ENCODE assay signal across 9 cellular contexts in the genomic region with DNA sequence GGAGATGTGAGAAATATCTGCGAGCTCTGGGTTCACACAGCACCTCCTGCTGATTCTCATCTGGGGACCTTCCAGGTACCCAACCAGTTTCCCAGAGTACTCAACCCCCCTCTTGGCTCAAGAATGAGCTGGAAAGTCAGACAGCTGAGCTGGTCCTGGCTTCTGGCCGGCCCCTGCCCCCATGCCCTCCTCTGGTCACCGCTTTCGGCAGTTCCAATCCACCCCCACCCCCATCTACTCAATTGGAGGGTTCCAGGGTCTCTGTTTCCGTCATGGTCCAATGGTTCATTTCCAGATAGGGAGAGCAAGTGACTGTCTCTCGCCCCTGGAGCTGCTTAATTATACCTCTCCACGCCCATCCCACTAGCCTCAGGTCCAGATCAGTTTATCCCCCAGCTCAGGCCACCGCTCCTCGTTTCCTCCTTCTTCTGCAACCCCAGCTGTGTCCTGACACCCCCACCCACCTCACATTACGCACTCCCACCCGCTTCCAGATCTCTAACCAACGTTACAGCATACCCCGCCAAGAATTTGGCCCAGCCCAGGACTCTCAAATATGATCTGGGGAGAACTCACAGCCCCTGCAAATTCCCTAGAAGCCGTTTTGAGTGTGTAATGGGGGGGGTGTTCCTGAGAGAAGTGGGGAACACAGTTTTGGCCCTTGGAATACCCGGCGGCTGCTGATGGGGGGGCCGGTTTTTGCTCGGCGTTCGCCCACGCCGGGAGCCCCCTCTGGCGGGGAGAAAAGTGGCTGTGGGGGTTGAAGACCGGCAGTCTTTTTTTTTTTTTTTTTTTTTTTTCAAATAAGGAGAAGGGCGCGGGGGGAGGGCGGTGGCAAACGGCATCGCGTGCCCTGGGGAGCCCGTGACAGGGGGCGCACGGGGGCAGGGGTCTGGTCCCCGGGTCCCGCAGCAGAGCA. TPM values are rescaled to one million over a fixed set of nuclear protein-coding genes. Genes with fewer than 3 reads are reported as not detected.
DNase-seq lines count a peak whose midpoint lies in the region; ATAC-seq and TF ChIP-seq lines count a peak whose summit lies in the region.
"Had no signal": no experiment of that assay in that cellular context is flagged by ENCODE, and none has a peak within 500 bp of the region (broad histone marks: within the 10 kb centered on the region; RNA-seq: fewer than 3 reads in every experiment).

No MANE protein-coding gene starts in this region.

- H3K27ac ChIP-seq in substantia nigra (ENCODE audit: low read depth, low read length, poor library complexity, severe bottlenecking), result no peak overlapping the region
- H3K27ac ChIP-seq: left lung had no signal

- in situ Hi-C loops in GM13976 (cut with MboI; ENCODE audit: low sequenced_read_pairs, unreplicated experiment), result no loop called here

- H3K36me3 Mint-ChIP-seq in T-helper 17 cell (ENCODE audit: low read depth), result peaks cover 6% of the 10 kb centered on the region

- DNase-seq in Ammon's horn (ENCODE audit: low spot score) (peak; percentile 1), GM13976 (ENCODE audit: low spot score) (peak; percentile 45), T-helper 17 cell (no peak), SW 1271 (lab: John Stamatoyannopoulos, UW) (no peak), substantia nigra (lab: John Stamatoyannopoulos, UW) (no peak), GM03348 (ENCODE audit: low spot score) (no peak)
- DNase-seq: left lung had no signal

- TF ChIP-seq CTCF in GM13976 (IDR thresholded peaks at IDR 0.05; ENCODE audit: borderline replicate concordance, control extremely low read depth, extremely low read depth, insufficient read depth, missing control alignments), result peak; percentile 9

- H3K4me3 Mint-ChIP-seq in T-helper 17 cell, result peak overlapping the region; percentile 76

- peak overlapping the region; percentile 42 for H3K4me3 ChIP-seq in iPS-18c (ENCODE audit: insufficient read depth, low read depth, low read length)
- H3K4me3 ChIP-seq: left lung had no signal

- ATAC-seq in T-helper 17 cell (no peak), GM19023 (IDR thresholded peaks at IDR 0.05; ENCODE audit: unreplicated experiment) (no peak)
- ATAC-seq: left lung had no signal

- H3K4me1 Mint-ChIP-seq in T-helper 17 cell, result peaks cover 34% of the 10 kb centered on the region

- peak overlapping the region; percentile 83 for H3K27ac Mint-ChIP-seq in T-helper 17 cell

- H3K27me3 Mint-ChIP-seq in T-helper 17 cell, result peaks cover 39% of the 10 kb centered on the region

- no peaks in the 10 kb centered on the region for H3K9me3 ChIP-seq in T-helper 17 cell (ENCODE audit: control insufficient read depth, low read length, poor library complexity, severe bottlenecking)
- H3K9me3 ChIP-seq in iPS-18c (ENCODE audit: control insufficient read depth, insufficient read depth, low read length), result no peaks in the 10 kb centered on the region
- H3K9me3 ChIP-seq: left lung had no signal

RNA-seq across cellular contexts. Expression of gene PDE4A, which starts 1.8 kb away (rescaled TPM):
- 1 to 10 TPM; 5.7 to 9.5 TPM for total RNA-seq in T-helper 17 cell

RNA-seq across cellular contexts. Expression of gene CDC37, which starts 15.2 kb away (rescaled TPM):
- total RNA-seq in T-helper 17 cell, result 100 to 1,000 TPM; 198 to 207 TPM

RNA-seq across cellular contexts. Expression of gene TYK2, which starts 38.2 kb away (rescaled TPM):
- total RNA-seq in T-helper 17 cell, result 100 to 1,000 TPM; 241 to 267 TPM

Comparison
In these comparisons a context has a peak if more than half of its experiments do, and no peak if none do; other contexts are left out.
1. DNase-seq: peak in Ammon's horn (single experiment) and GM13976 (single experiment); none in T-helper 17 cell (0 of 3), SW 1271 (0 of 2), substantia nigra (0 of 49) and GM03348 (single experiment).